In genomic region chr20:6496874-6497273, GRCh38 we compare ENCODE assay signal across 26 cellular contexts.
"Had no signal": no experiment of that assay in that cellular context is flagged by ENCODE, and none has a peak within 500 bp of the region (broad histone marks: within the 10 kb centered on the region; RNA-seq: fewer than 3 reads in every experiment).

No MANE protein-coding gene starts in this region.

- H3K9me3 ChIP-seq: pancreas, prostate gland, suprapubic skin, thoracic aorta, tibial artery, uterus had no signal

- H3K27me3 ChIP-seq: pancreas, suprapubic skin, tibial artery, uterus had no signal

- ATAC-seq: left colon; naive thymus-derived CD8-positive, alpha-beta T cell; pancreas; right cardiac atrium; sciatic nerve; stimulated activated effector memory CD8-positive, alpha-beta T cell treated with anti-CD3 and anti-CD28 coated beads, Interleukin-12 subunit alpha, Interleukin-12 subunit beta, amount 100 ng/mL, for 72 hours had no signal

- H3K4me3 ChIP-seq: left ventricle myocardium inferior, pancreas, prostate gland, skin epidermis, suprapubic skin, thoracic aorta, tibial artery, uterus had no signal

- DNase-seq: hypothalamus; immature natural killer cell; kidney; left colon; left ventricle myocardium inferior; mammary epithelial cell; mesenchymal stem cell; naive thymus-derived CD8-positive, alpha-beta T cell; nucleus accumbens; pancreas; posterior cingulate gyrus; retina; right cardiac atrium; stimulated activated CD4-positive, alpha-beta T cell treated with anti-CD3 and anti-CD28 coated beads, Interleukin-12 subunit alpha, Interleukin-12 subunit beta, amount 100 ng/mL, for 4 hours; stimulated activated CD4-positive, alpha-beta T cell treated with anti-CD3 and anti-CD28 coated beads, Interleukin-15, amount 100 ng/mL, for 24 hours; stimulated activated CD4-positive, alpha-beta T cell treated with anti-CD3 and anti-CD28 coated beads, Interleukin-4, amount 100 ng/mL, for 24 hours; stimulated activated naive CD4-positive, alpha-beta T cell; tibial artery; trophoblast cell; uterus had no signal

- H3K36me3 ChIP-seq: left ventricle myocardium inferior, pancreas, prostate gland, suprapubic skin, thoracic aorta, tibial artery, uterus had no signal

- H3K4me1 ChIP-seq: left ventricle myocardium inferior, pancreas, prostate gland, suprapubic skin, tibial artery, uterus had no signal

- H3K27ac ChIP-seq: left ventricle myocardium inferior, pancreas, prostate gland, skin epidermis, suprapubic skin, thoracic aorta, tibial artery, uterus had no signal
